8 cellular contexts compared by ENCODE assay signal in genomic region chr2:108621689-108622681, GRCh38.
DNase-seq lines count a peak whose midpoint lies in the region.

No MANE protein-coding gene starts in this region.

- peak overlapping the region; percentile 89 for H3K27ac Mint-ChIP-seq in activated naive CD8-positive, alpha-beta T cell treated with anti-CD3 and anti-CD28 coated beads for 36 hours

- H3K36me3 Mint-ChIP-seq in activated naive CD8-positive, alpha-beta T cell treated with anti-CD3 and anti-CD28 coated beads for 36 hours = peaks cover 2% of the 10 kb centered on the region

- in situ Hi-C loops in G401 (cut with HindIII; ENCODE audit: low sequenced_read_pairs) = no loop called here

- H3K4me1 ChIP-seq in mesenchymal stem cell (ENCODE audit: control insufficient read depth, insufficient read depth, low read depth, low read length) = peaks cover 15% of the 10 kb centered on the region

- H3K27me3 Mint-ChIP-seq in activated naive CD8-positive, alpha-beta T cell treated with anti-CD3 and anti-CD28 coated beads for 36 hours = no peaks in the 10 kb centered on the region

- no peak overlapping the region for H2BK120ac ChIP-seq in mesenchymal stem cell (ENCODE audit: low read depth, low read length)

- no peak overlapping the region for H2BK15ac ChIP-seq in mesenchymal stem cell (ENCODE audit: low read depth, poor library complexity, severe bottlenecking)

- peak overlapping the region; percentile 73 for H3K27ac ChIP-seq in KOPT-K1 (ENCODE audit: low read depth, low read length, poor library complexity, severe bottlenecking)
- peak overlapping the region; percentile 64 for H3K27ac ChIP-seq in mesenchymal stem cell (ENCODE audit: low read length, poor library complexity, severe bottlenecking)

- no peak overlapping the region for H2AFZ ChIP-seq in mesenchymal stem cell (ENCODE audit: low read depth, low read length)

- H2BK5ac ChIP-seq in mesenchymal stem cell (ENCODE audit: low read depth, low read length, poor library complexity, severe bottlenecking) = no peak overlapping the region

- H3K9me3 ChIP-seq in KOPT-K1 (ENCODE audit: insufficient read depth, low read length, poor library complexity, severe bottlenecking) (no peaks in the 10 kb centered on the region), mesenchymal stem cell (ENCODE audit: control insufficient read depth, low read length) (no peaks in the 10 kb centered on the region)

- H3K4me2 ChIP-seq in mesenchymal stem cell (ENCODE audit: low read length, poor library complexity, severe bottlenecking) = peak overlapping the region; percentile 59

- H3K18ac ChIP-seq in mesenchymal stem cell (ENCODE audit: low read depth in 1 of 2, low read length in 2 of 2) = peak overlapping the region in 1 of 2 experiments; percentile 43

- no peaks in the 10 kb centered on the region for H3K27me3 ChIP-seq in mesenchymal stem cell (ENCODE audit: control insufficient read depth in 1 of 2, insufficient read depth in 1 of 2, low read length in 2 of 2)

- H3K36me3 ChIP-seq in KOPT-K1 (ENCODE audit: insufficient read depth, low read length) (no peaks in the 10 kb centered on the region), mesenchymal stem cell (ENCODE audit: control insufficient read depth in 1 of 2, insufficient read depth in 2 of 2, low read depth in 1 of 2, low read length in 2 of 2) (peaks cover 0 to 3% of the 10 kb centered on the region in 2 experiments)

- DNase-seq in CD1c-positive myeloid dendritic cell (ENCODE audit: extremely low spot score) = peak; percentile 74
- DNase-seq in activated naive CD8-positive, alpha-beta T cell treated with anti-CD3 and anti-CD28 coated beads for 36 hours = no peak
- DNase-seq in mesenchymal stem cell = no peak
- DNase-seq in iPS-NIHi11 (ENCODE audit: low spot score) = no peak
- no peak for DNase-seq in hippocampal formation (lab: John Stamatoyannopoulos, UW)
- DNase-seq in D341Med (ENCODE audit: low spot score) = no peak
- no peak for DNase-seq in G401 (ENCODE audit: low spot score)

- H3K4me3 Mint-ChIP-seq in activated naive CD8-positive, alpha-beta T cell treated with anti-CD3 and anti-CD28 coated beads for 36 hours = peak overlapping the region; percentile 80

- H2BK12ac ChIP-seq in mesenchymal stem cell (ENCODE audit: low read length in 2 of 2) = no peak overlapping the region

- no CpG with 5 or more reads among the region's 2 CpGs for WGBS in mesenchymal stem cell

- H3K79me1 ChIP-seq in mesenchymal stem cell (replicated peaks; ENCODE audit: low read length, poor library complexity, severe bottlenecking) = no peaks in the 10 kb centered on the region

- no peak overlapping the region for H4K91ac ChIP-seq in mesenchymal stem cell (ENCODE audit: low read length)

- H3K4me1 Mint-ChIP-seq in activated naive CD8-positive, alpha-beta T cell treated with anti-CD3 and anti-CD28 coated beads for 36 hours = peaks cover 56% of the 10 kb centered on the region

- H3K23ac ChIP-seq in mesenchymal stem cell (ENCODE audit: low read length in 2 of 2) = no peak overlapping the region

- H3K4me3 ChIP-seq in mesenchymal stem cell (ENCODE audit: insufficient read depth in 1 of 2, low read depth in 1 of 2, low read length in 2 of 2) = no peak overlapping the region

- no peak overlapping the region for H3K9ac ChIP-seq in mesenchymal stem cell (ENCODE audit: low read length)

- no peak overlapping the region for H2AK5ac ChIP-seq in mesenchymal stem cell (ENCODE audit: low read length, severe bottlenecking)

- H3K9me3 Mint-ChIP-seq in activated naive CD8-positive, alpha-beta T cell treated with anti-CD3 and anti-CD28 coated beads for 36 hours = peaks cover 2% of the 10 kb centered on the region

- H3K4ac ChIP-seq in mesenchymal stem cell (ENCODE audit: low read depth in 1 of 2, low read length in 2 of 2) = no peak overlapping the region

- H4K8ac ChIP-seq in mesenchymal stem cell (ENCODE audit: low read length) = no peak overlapping the region

- no peak overlapping the region for H3K14ac ChIP-seq in mesenchymal stem cell (ENCODE audit: low read length in 2 of 2)
